ENCODE assay signal across 11 cellular contexts in genomic region chr12:530308-530707, GRCh38.
DNase-seq lines count a peak whose midpoint lies in the region; ATAC-seq and TF ChIP-seq lines count a peak whose summit lies in the region.
"Had no signal": no experiment of that assay in that cellular context is flagged by ENCODE, and none has a peak within 500 bp of the region (broad histone marks: within the 10 kb centered on the region; RNA-seq: fewer than 3 reads in every experiment).

No MANE protein-coding gene starts in this region.

- DNase-seq in Ammon's horn (ENCODE audit: low spot score) (peak; percentile 39), MV-4-11 (lab: John Stamatoyannopoulos, UW) (peak; percentile 79), dermis blood vessel endothelial cell (peak; percentile 87), myocyte (ENCODE audit: low read depth) (peak; percentile 86)
- DNase-seq in stimulated activated CD4-positive, alpha-beta T cell treated with anti-CD3 and anti-CD28 coated beads, Interleukin-1b, Interleukin-23, amount 100 ng/mL, for 48 hours, result no peak
- DNase-seq: activated CD4-positive, alpha-beta T cell treated with anti-CD3 and anti-CD28 coated beads, Interleukin-2, amount 10 ng/mL, durations not matched to agents 7 days and 5 days; left cardiac atrium had no signal

- ATAC-seq in SK-N-SH treated with all-trans-retinoic acid at 6 μM for 48 hours (no peak), HG02610 (IDR thresholded peaks at IDR 0.05; ENCODE audit: unreplicated experiment) (no peak), GM19395 (IDR thresholded peaks at IDR 0.05; ENCODE audit: unreplicated experiment) (no peak)
- ATAC-seq: stimulated activated effector memory CD8-positive, alpha-beta T cell treated with anti-CD3 and anti-CD28 coated beads, Interleukin-12 subunit alpha, Interleukin-12 subunit beta, amount 100 ng/mL, for 72 hours had no signal

TF ChIP-seq in SK-N-SH treated with all-trans-retinoic acid at 6 μM for 48 hours, 23 proteins besides CTCF, POLR2A, EP300 and RAD21:
- TF ChIP-seq ARNTL (CRISPR knock-in tag; IDR thresholded peaks at IDR 0.05; ENCODE audit: borderline replicate concordance, low read depth), result no peak
- no peak for TF ChIP-seq ZFP30 (CRISPR knock-in tag; IDR thresholded peaks at IDR 0.05)
- no peak for TF ChIP-seq TSHZ2 (CRISPR knock-in tag; IDR thresholded peaks at IDR 0.05)
- no peak for TF ChIP-seq ZNF8 (CRISPR knock-in tag; IDR thresholded peaks at IDR 0.05)
- TF ChIP-seq ZNF70 (CRISPR knock-in tag; IDR thresholded peaks at IDR 0.05), result no peak
- TF ChIP-seq ZNF565 (CRISPR knock-in tag; conservative IDR thresholded peaks at IDR 0.05; ENCODE audit: low read depth), result no peak
- TF ChIP-seq, protein P1, sequence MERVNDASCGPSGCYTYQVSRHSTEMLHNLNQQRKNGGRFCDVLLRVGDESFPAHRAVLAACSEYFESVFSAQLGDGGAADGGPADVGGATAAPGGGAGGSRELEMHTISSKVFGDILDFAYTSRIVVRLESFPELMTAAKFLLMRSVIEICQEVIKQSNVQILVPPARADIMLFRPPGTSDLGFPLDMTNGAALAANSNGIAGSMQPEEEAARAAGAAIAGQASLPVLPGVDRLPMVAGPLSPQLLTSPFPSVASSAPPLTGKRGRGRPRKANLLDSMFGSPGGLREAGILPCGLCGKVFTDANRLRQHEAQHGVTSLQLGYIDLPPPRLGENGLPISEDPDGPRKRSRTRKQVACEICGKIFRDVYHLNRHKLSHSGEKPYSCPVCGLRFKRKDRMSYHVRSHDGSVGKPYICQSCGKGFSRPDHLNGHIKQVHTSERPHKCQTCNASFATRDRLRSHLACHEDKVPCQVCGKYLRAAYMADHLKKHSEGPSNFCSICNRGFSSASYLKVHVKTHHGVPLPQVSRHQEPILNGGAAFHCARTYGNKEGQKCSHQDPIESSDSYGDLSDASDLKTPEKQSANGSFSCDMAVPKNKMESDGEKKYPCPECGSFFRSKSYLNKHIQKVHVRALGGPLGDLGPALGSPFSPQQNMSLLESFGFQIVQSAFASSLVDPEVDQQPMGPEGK (CRISPR knock-in tag; IDR thresholded peaks at IDR 0.05; ENCODE audit: borderline replicate concordance), result no peak
- TF ChIP-seq PPARA (CRISPR knock-in tag; IDR thresholded peaks at IDR 0.05; ENCODE audit: borderline replicate concordance), result no peak
- no peak for TF ChIP-seq ZFP3 (CRISPR knock-in tag; IDR thresholded peaks at IDR 0.05)
